ENCODE assay signal across 18 cellular contexts in genomic region chr19:33724021-33724722, GRCh38.
"Had no signal": no experiment of that assay in that cellular context is flagged by ENCODE, and none has a peak within 500 bp of the region (broad histone marks: within the 10 kb centered on the region; RNA-seq: fewer than 3 reads in every experiment).

No MANE protein-coding gene starts in this region.

- H3K9me3 ChIP-seq: adrenal gland, mucosa of descending colon, ovary, right lobe of liver had no signal

- H3K36me3 ChIP-seq: adrenal gland, ovary, right lobe of liver, stomach had no signal

- H3K27me3 ChIP-seq: adrenal gland, ovary, right lobe of liver had no signal

- H3K4me3 ChIP-seq: adrenal gland, mucosa of descending colon, ovary, right lobe of liver, stomach had no signal

- H3K36me3 Mint-ChIP-seq: activated naive CD4-positive, alpha-beta T cell treated with anti-CD3 and anti-CD28 coated beads, Interleukin-2, amount 50 U/mL, for 72 hours; type B pancreatic cell had no signal

- H3K4me3 Mint-ChIP-seq: activated CD4-positive, alpha-beta T cell treated with anti-CD3 and anti-CD28 coated beads, Interleukin-2, amount 10 ng/mL, durations not matched to agents 7 days and 5 days; activated CD8-positive, alpha-beta T cell treated with anti-CD3 and anti-CD28 coated beads, Interleukin-2, amount 10 ng/mL, durations not matched to agents 7 days and 5 days; activated T-cell treated with anti-CD3 and anti-CD28 coated beads, Interleukin-2, amount 50 U/mL, for 24 hours; effector memory CD8-positive, alpha-beta T cell; naive B cell; type B pancreatic cell had no signal

- H3K4me1 ChIP-seq: adrenal gland, right lobe of liver, stomach had no signal

- H3K27me3 Mint-ChIP-seq: activated CD4-positive, alpha-beta T cell treated with anti-CD3 and anti-CD28 coated beads, Interleukin-2, amount 10 ng/mL, durations not matched to agents 7 days and 5 days had no signal

- DNase-seq: activated CD4-positive, alpha-beta T cell treated with anti-CD3 and anti-CD28 coated beads, Interleukin-2, amount 10 ng/mL, durations not matched to agents 7 days and 5 days; activated CD8-positive, alpha-beta T cell treated with anti-CD3 and anti-CD28 coated beads, Interleukin-2, amount 10 ng/mL, durations not matched to agents 7 days and 5 days; activated T-cell treated with anti-CD3 and anti-CD28 coated beads, Interleukin-2, amount 50 U/mL, for 24 hours; adrenal gland; effector memory CD8-positive, alpha-beta T cell; mesenchymal stem cell; mucosa of descending colon; naive B cell; ovary; right lobe of liver; small intestine; stimulated activated CD4-positive, alpha-beta T cell treated with anti-CD3 and anti-CD28 coated beads, Interleukin-15, amount 100 ng/mL, for 24 hours; stimulated activated CD4-positive, alpha-beta T cell treated with anti-CD3 and anti-CD28 coated beads, Interleukin-2, amount 100 ng/mL, for 48 hours; stomach had no signal

- H3K27ac ChIP-seq: adrenal gland, ovary, right lobe of liver, stomach had no signal

- ATAC-seq: activated CD4-positive, CD25-positive, alpha-beta regulatory T cell treated with anti-CD3 and anti-CD28 coated beads, Interleukin-2, amount 50 U/mL, for 24 hours; activated CD8-positive, alpha-beta T cell treated with anti-CD3 and anti-CD28 coated beads, Interleukin-2, amount 10 ng/mL, durations not matched to agents 7 days and 5 days; activated naive CD4-positive, alpha-beta T cell treated with anti-CD3 and anti-CD28 coated beads, Interleukin-2, amount 50 U/mL, for 72 hours; effector memory CD8-positive, alpha-beta T cell; mucosa of descending colon; right lobe of liver had no signal

- H3K27ac Mint-ChIP-seq: activated CD4-positive, alpha-beta T cell treated with anti-CD3 and anti-CD28 coated beads, Interleukin-2, amount 10 ng/mL, durations not matched to agents 7 days and 5 days; activated CD8-positive, alpha-beta T cell treated with anti-CD3 and anti-CD28 coated beads, Interleukin-2, amount 10 ng/mL, durations not matched to agents 7 days and 5 days; activated naive CD4-positive, alpha-beta T cell treated with anti-CD3 and anti-CD28 coated beads, Interleukin-2, amount 50 U/mL, for 72 hours; activated T-cell treated with anti-CD3 and anti-CD28 coated beads, Interleukin-2, amount 50 U/mL, for 24 hours; activated T-helper 2 cell treated with anti-CD3 and anti-CD28 coated beads, Interferon-gamma antibody, Interleukin-2, Interleukin-4, amounts not matched to agents 10 μg/mL and 5 μg/mL and 100 μg/mL, durations not matched to agents 14 hours and 24 hours and 36 hours; effector memory CD8-positive, alpha-beta T cell; type B pancreatic cell had no signal

- H3K4me1 Mint-ChIP-seq: activated CD4-positive, alpha-beta T cell treated with anti-CD3 and anti-CD28 coated beads, Interleukin-2, amount 10 ng/mL, durations not matched to agents 7 days and 5 days; naive B cell had no signal

- H3K9me3 Mint-ChIP-seq: activated CD4-positive, alpha-beta T cell treated with anti-CD3 and anti-CD28 coated beads, Interleukin-2, amount 10 ng/mL, durations not matched to agents 7 days and 5 days; activated naive CD4-positive, alpha-beta T cell treated with anti-CD3 and anti-CD28 coated beads, Interleukin-2, amount 50 U/mL, for 72 hours; activated T-cell treated with anti-CD3 and anti-CD28 coated beads, Interleukin-2, amount 50 U/mL, for 24 hours; activated T-helper 2 cell treated with anti-CD3 and anti-CD28 coated beads, Interferon-gamma antibody, Interleukin-2, Interleukin-4, amounts not matched to agents 10 μg/mL and 5 μg/mL and 100 μg/mL, durations not matched to agents 14 hours and 24 hours and 36 hours; type B pancreatic cell had no signal
